ENCODE assay signal across 15 cellular contexts in the genomic region with DNA sequence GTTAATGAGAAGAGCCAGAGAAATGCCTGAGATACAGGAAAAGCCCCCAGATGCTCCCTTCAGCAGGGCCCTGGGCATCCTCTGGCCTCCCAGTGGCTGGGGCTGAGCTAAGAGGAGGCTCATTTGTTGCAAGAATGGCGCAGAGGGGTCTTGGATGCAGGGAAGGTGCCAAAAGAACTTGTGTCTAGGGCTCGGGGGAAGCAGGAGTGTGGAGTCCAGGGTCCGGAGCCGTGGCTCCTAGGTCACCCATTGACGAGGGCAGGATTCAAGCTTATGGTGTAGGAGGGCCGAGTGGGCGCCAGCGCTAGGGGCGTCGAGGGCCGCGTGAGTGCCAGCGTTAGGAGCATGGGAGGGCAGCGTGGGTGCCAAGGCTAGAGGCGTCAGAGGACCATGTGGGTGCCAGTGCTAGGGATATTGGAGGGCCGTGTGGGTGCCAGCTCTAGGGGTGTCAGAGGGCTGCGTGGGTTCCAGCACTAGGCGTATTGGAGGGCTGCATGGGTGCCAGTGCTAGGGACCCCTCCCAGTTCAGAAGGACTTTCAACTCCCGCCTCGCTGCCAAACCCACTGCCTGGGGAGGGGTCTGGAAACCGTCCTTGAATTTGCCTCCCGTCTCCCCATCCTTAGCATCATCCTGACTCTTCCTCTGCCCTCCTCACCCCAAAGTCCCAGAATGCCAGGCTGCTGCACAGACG.
DNase-seq lines count a peak whose midpoint lies in the region; ATAC-seq and TF ChIP-seq lines count a peak whose summit lies in the region.
"Had no signal": no experiment of that assay in that cellular context is flagged by ENCODE, and none has a peak within 500 bp of the region (broad histone marks: within the 10 kb centered on the region; RNA-seq: fewer than 3 reads in every experiment).

No MANE protein-coding gene starts in this region.

- H3K4me3 ChIP-seq in HEK293 (ENCODE audit: low read depth, low read length), result no peak overlapping the region
- H3K4me3 ChIP-seq in colonic mucosa, result no peak overlapping the region
- H3K4me3 ChIP-seq in naive thymus-derived CD4-positive, alpha-beta T cell (ENCODE audit: low read length), result no peak overlapping the region
- H3K4me3 ChIP-seq in sigmoid colon, result no peak overlapping the region

- H3K27me3 ChIP-seq in colonic mucosa (no peaks in the 10 kb centered on the region), sigmoid colon (no peaks in the 10 kb centered on the region)
- H3K27me3 ChIP-seq in naive thymus-derived CD4-positive, alpha-beta T cell (ENCODE audit: control insufficient read depth in 2 of 2, insufficient read depth in 2 of 2, low read length in 2 of 2), result no peaks in the 10 kb centered on the region

- TF ChIP-seq POLR2A in sigmoid colon (IDR thresholded peaks at IDR 0.05), result no peak

- H3K27me3 Mint-ChIP-seq in naive thymus-derived CD4-positive, alpha-beta T cell, result peaks cover 0 to 17% (median 13%) of the 10 kb centered on the region in 5 donors

- H3K36me3 ChIP-seq in HEK293 (ENCODE audit: control insufficient read depth in 2 of 2, insufficient read depth in 1 of 2, low read length in 2 of 2) (no peaks in the 10 kb centered on the region), colonic mucosa (no peaks in the 10 kb centered on the region), sigmoid colon (no peaks in the 10 kb centered on the region)
- no peaks in the 10 kb centered on the region for H3K36me3 ChIP-seq in naive thymus-derived CD4-positive, alpha-beta T cell (ENCODE audit: control insufficient read depth in 2 of 3, insufficient read depth in 3 of 3, low read length in 3 of 3)

- peak; percentile 12 for DNase-seq in colonic mucosa
- no peak for DNase-seq in naive thymus-derived CD4-positive, alpha-beta T cell
- peak; percentile 52 for DNase-seq in sigmoid colon
- DNase-seq in stimulated activated CD4-positive, alpha-beta T cell treated with anti-CD3 and anti-CD28 coated beads, Interleukin-12 subunit alpha, Interleukin-12 subunit beta, amount 100 ng/mL, for 4 hours, result no peak
- DNase-seq: Karpas-422, MM.1S, NCI-H1105, NCI-H1930, SHP77 had no signal

- intact Hi-C loops in colonic mucosa (cut with DNase I), result no loop called here
- intact Hi-C loops in naive thymus-derived CD4-positive, alpha-beta T cell (cut with micrococcal nuclease), result no loop called here
- intact Hi-C loops in sigmoid colon (cut with DNase I), result no loop called here

- 92 to 94% methylated on average over 23 of the region's 23 CpGs for WGBS in sigmoid colon, 2 donors

- POLR2A ChIA-PET in HEK293 (lab: Yijun Ruan, JAX), result no interaction called here
- POLR2A ChIA-PET in naive thymus-derived CD4-positive, alpha-beta T cell (lab: Charles Lee), result no interaction called here

- H3K4me3 Mint-ChIP-seq in naive thymus-derived CD4-positive, alpha-beta T cell, result no peak overlapping the region
- H3K4me3 Mint-ChIP-seq: B cell; CD8-positive, alpha-beta T cell had no signal

- no peak overlapping the region for H3K27ac ChIP-seq in HEK293 (ENCODE audit: extremely low read depth, low read depth, low read length)
- no peak overlapping the region for H3K27ac ChIP-seq in colonic mucosa
- H3K27ac ChIP-seq in naive thymus-derived CD4-positive, alpha-beta T cell (ENCODE audit: low read depth, low read length), result no peak overlapping the region
- H3K27ac ChIP-seq in sigmoid colon, result no peak overlapping the region

- peaks cover 0 to 5% (median 0%) of the 10 kb centered on the region in 11 donors for H3K9me3 Mint-ChIP-seq in naive thymus-derived CD4-positive, alpha-beta T cell
- H3K9me3 Mint-ChIP-seq: CD8-positive, alpha-beta T cell had no signal

- H3K9me3 ChIP-seq in HEK293 (ENCODE audit: control insufficient read depth, insufficient read depth, low read depth, low read length) (no peaks in the 10 kb centered on the region), colonic mucosa (no peaks in the 10 kb centered on the region), sigmoid colon (no peaks in the 10 kb centered on the region)
- no peaks in the 10 kb centered on the region for H3K9me3 ChIP-seq in naive thymus-derived CD4-positive, alpha-beta T cell (ENCODE audit: control insufficient read depth in 2 of 3, low read length in 3 of 3)

- no peak for TF ChIP-seq EP300 in sigmoid colon (IDR thresholded peaks at IDR 0.05)

- TF ChIP-seq CTCF in HEK293 (tag by site-specific recombination; IDR thresholded peaks at IDR 0.05) (no peak), colonic mucosa (IDR thresholded peaks at IDR 0.05) (no peak), sigmoid colon (IDR thresholded peaks at IDR 0.05) (no peak)

- CTCF ChIA-PET in HEK293 (lab: Yijun Ruan, JAX), result no interaction called here
- CTCF ChIA-PET in naive thymus-derived CD4-positive, alpha-beta T cell (lab: Charles Lee), result no interaction called here

- no peak overlapping the region for H3K9ac ChIP-seq in colonic mucosa (ENCODE audit: low read depth in 2 of 2, low read length in 2 of 2)

- no peaks in the 10 kb centered on the region for H3K4me1 Mint-ChIP-seq in naive thymus-derived CD4-positive, alpha-beta T cell
- H3K4me1 Mint-ChIP-seq: B cell had no signal

- ATAC-seq in naive thymus-derived CD4-positive, alpha-beta T cell, result peak; percentile 15
- no peak for ATAC-seq in GM18868 (IDR thresholded peaks at IDR 0.05; ENCODE audit: unreplicated experiment)
- no peak for ATAC-seq in GM18867 (IDR thresholded peaks at IDR 0.05; ENCODE audit: unreplicated experiment)
- ATAC-seq: CD8-positive, alpha-beta T cell; Panc1 had no signal

- no peaks in the 10 kb centered on the region for H3K36me3 Mint-ChIP-seq in naive thymus-derived CD4-positive, alpha-beta T cell
- H3K36me3 Mint-ChIP-seq: CD8-positive, alpha-beta T cell had no signal

- H3K27ac Mint-ChIP-seq in naive thymus-derived CD4-positive, alpha-beta T cell, result no peak overlapping the region
- H3K27ac Mint-ChIP-seq: B cell; CD8-positive, alpha-beta T cell had no signal

- H3K4me1 ChIP-seq in HEK293 (ENCODE audit: control insufficient read depth, insufficient read depth, low read length) (no peaks in the 10 kb centered on the region), colonic mucosa (no peaks in the 10 kb centered on the region), sigmoid colon (peaks cover 0 to 21% (median 16%) of the 10 kb centered on the region in 4 donors)
- no peaks in the 10 kb centered on the region for H3K4me1 ChIP-seq in naive thymus-derived CD4-positive, alpha-beta T cell (ENCODE audit: control insufficient read depth in 2 of 2, insufficient read depth in 2 of 2, low read length in 2 of 2)

TF ChIP-seq in HEK293, 187 proteins besides CTCF, POLR2A, EP300 and RAD21:
- TF ChIP-seq, protein P1, sequence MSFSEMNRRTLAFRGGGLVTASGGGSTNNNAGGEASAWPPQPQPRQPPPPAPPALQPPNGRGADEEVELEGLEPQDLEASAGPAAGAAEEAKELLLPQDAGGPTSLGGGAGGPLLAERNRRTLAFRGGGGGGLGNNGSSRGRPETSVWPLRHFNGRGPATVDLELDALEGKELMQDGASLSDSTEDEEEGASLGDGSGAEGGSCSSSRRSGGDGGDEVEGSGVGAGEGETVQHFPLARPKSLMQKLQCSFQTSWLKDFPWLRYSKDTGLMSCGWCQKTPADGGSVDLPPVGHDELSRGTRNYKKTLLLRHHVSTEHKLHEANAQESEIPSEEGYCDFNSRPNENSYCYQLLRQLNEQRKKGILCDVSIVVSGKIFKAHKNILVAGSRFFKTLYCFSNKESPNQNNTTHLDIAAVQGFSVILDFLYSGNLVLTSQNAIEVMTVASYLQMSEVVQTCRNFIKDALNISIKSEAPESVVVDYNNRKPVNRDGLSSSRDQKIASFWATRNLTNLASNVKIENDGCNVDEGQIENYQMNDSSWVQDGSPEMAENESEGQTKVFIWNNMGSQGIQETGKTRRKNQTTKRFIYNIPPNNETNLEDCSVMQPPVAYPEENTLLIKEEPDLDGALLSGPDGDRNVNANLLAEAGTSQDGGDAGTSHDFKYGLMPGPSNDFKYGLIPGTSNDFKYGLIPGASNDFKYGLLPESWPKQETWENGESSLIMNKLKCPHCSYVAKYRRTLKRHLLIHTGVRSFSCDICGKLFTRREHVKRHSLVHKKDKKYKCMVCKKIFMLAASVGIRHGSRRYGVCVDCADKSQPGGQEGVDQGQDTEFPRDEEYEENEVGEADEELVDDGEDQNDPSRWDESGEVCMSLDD (tag by site-specific recombination; IDR thresholded peaks at IDR 0.05), result no peak
- TF ChIP-seq, protein P2, sequence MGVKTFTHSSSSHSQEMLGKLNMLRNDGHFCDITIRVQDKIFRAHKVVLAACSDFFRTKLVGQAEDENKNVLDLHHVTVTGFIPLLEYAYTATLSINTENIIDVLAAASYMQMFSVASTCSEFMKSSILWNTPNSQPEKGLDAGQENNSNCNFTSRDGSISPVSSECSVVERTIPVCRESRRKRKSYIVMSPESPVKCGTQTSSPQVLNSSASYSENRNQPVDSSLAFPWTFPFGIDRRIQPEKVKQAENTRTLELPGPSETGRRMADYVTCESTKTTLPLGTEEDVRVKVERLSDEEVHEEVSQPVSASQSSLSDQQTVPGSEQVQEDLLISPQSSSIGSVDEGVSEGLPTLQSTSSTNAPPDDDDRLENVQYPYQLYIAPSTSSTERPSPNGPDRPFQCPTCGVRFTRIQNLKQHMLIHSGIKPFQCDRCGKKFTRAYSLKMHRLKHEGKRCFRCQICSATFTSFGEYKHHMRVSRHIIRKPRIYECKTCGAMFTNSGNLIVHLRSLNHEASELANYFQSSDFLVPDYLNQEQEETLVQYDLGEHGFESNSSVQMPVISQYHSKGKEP (tag by site-specific recombination; IDR thresholded peaks at IDR 0.05), result no peak
- TF ChIP-seq ZFHX2 (tag by site-specific recombination; conservative IDR thresholded peaks at IDR 0.05), result 0 out of 2 replicates have a peak, but pooled peaks have one; percentile 10

Comparison
In these comparisons a context has a peak if more than half of its experiments do, and no peak if none do; other contexts are left out.
1. DNase-seq: peak in colonic mucosa (single experiment) and sigmoid colon (single experiment); none in naive thymus-derived CD4-positive, alpha-beta T cell (0 of 9) and stimulated activated CD4-positive, alpha-beta T cell treated with anti-CD3 and anti-CD28 coated beads, Interleukin-12 subunit alpha, Interleukin-12 subunit beta, amount 100 ng/mL, for 4 hours (single experiment).